In the genomic region with DNA sequence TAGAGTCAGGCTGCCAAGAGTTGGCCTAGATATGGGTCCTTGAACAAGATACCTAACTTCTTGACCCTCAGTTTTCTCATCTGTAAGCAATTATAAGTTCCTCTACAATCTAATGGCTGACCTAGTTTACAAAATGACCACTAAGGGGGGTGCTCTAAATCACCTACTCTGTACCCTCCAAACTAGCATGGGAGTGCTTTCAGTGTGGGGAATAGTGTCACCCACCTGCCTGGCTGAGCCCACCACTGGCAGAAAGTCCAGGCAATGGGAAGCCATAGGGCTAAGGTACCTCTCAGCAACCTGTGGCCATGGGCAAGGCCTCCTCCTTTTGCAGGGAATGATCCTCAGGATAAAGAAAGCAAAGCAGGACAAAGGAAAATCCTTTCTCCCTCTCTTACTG, we compare ENCODE assay signal across 27 cellular contexts. TPM values are rescaled to one million over a fixed set of nuclear protein-coding genes. Genes with fewer than 3 reads are reported as not detected.
"Had no signal": no experiment of that assay in that cellular context is flagged by ENCODE, and none has a peak within 500 bp of the region (broad histone marks: within the 10 kb centered on the region; RNA-seq: fewer than 3 reads in every experiment).

No MANE protein-coding gene starts in this region.

- H3K36me3 ChIP-seq: colonic mucosa, esophagus squamous epithelium, gastrocnemius medialis, gastroesophageal sphincter, heart left ventricle, heart right ventricle had no signal

- H3K27ac Mint-ChIP-seq: dendritic cell treated with granulocyte-macrophage colony-stimulating factor and Interleukin-4, amounts not matched to agents 40 ng/mL and 50 ng/mL, for 4 days; effector memory CD8-positive, alpha-beta T cell had no signal

- H3K4me1 ChIP-seq: colonic mucosa, esophagus squamous epithelium, foreskin keratinocyte, gastrocnemius medialis, gastroesophageal sphincter, heart left ventricle, heart right ventricle had no signal

- H3K27me3 ChIP-seq: colonic mucosa, esophagus squamous epithelium, foreskin keratinocyte, gastrocnemius medialis had no signal

- H3K4me3 ChIP-seq: colonic mucosa, coronary artery, dorsolateral prefrontal cortex, esophagus squamous epithelium, gastrocnemius medialis, gastroesophageal sphincter, heart left ventricle, heart right ventricle had no signal

- H3K4me3 Mint-ChIP-seq: dendritic cell treated with granulocyte-macrophage colony-stimulating factor and Interleukin-4, amounts not matched to agents 40 ng/mL and 50 ng/mL, for 4 days; effector memory CD8-positive, alpha-beta T cell had no signal

- H3K9me3 ChIP-seq: colonic mucosa, esophagus squamous epithelium, gastrocnemius medialis had no signal

- ATAC-seq: effector memory CD8-positive, alpha-beta T cell; esophagus mucosa; foreskin keratinocyte; gastrocnemius medialis; gastroesophageal sphincter; heart left ventricle; heart right ventricle had no signal

- H3K27ac ChIP-seq: colonic mucosa, coronary artery, dorsolateral prefrontal cortex, epithelial cell of prostate, esophagus squamous epithelium, foreskin keratinocyte, gastrocnemius medialis, gastroesophageal sphincter, heart left ventricle, heart right ventricle had no signal

- DNase-seq: colonic mucosa; cortex of kidney; dermis blood vessel endothelial cell; dorsolateral prefrontal cortex; effector CD4-positive, alpha-beta T cell; effector CD8-positive, alpha-beta T cell; effector memory CD4-positive, alpha-beta T cell; effector memory CD8-positive, alpha-beta T cell; erythroblast; esophagus squamous epithelium; foreskin fibroblast; foreskin keratinocyte; foreskin melanocyte; gastrocnemius medialis; glutamatergic neuron; head of caudate nucleus; heart left ventricle; heart right ventricle had no signal

RNA-seq across cellular contexts. Expression of gene COL6A5, which starts 58.9 kb away (rescaled TPM):
- total RNA-seq: dermis blood vessel endothelial cell, dermis microvascular lymphatic vessel endothelial cell, endothelial cell of umbilical vein, epithelial cell of proximal tubule, foreskin keratinocyte, gastrocnemius medialis, glomerular endothelial cell, heart right ventricle had no signal
- polyA plus RNA-seq: endothelial cell of umbilical vein, foreskin keratinocyte, heart left ventricle, heart right ventricle had no signal
